ENCODE assay signal across 13 cellular contexts in the genomic region with DNA sequence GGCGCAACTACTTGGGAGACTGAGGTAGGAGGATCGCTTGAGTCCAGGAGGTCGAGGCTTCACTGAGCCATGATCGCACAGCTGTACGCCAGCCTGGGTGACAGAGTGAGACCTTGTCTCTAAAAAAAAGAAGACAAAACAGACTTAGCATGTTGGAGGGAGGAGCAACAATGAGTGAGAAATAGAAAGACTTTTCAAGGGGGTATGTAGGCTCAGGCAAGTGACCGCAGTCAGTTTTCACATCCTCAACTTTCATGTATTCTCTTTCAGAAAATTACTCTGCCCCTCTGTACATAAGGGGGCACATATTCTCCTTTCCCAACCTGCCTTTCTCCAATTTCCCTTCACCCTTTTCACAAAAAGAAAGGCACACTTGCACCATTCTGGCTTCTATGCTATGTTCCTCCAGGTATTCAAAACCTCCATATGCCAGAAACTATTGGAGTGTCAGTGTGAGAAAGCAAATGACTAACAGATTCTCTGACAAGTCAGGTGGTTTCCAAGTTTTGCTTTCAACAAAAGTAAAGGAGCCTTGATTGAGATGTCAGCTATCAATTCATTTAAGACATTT. TPM values are rescaled to one million over a fixed set of nuclear protein-coding genes. Genes with fewer than 3 reads are reported as not detected.
DNase-seq lines count a peak whose midpoint lies in the region; ATAC-seq and TF ChIP-seq lines count a peak whose summit lies in the region.
"Had no signal": no experiment of that assay in that cellular context is flagged by ENCODE, and none has a peak within 500 bp of the region (broad histone marks: within the 10 kb centered on the region; RNA-seq: fewer than 3 reads in every experiment).

No MANE protein-coding gene starts in this region.

- peaks cover 25% of the 10 kb centered on the region for H3K4me1 Mint-ChIP-seq in HFFc6 (ENCODE audit: low read depth)

- no peak for TF ChIP-seq EP300 in ovary (IDR thresholded peaks at IDR 0.05)

- H3K9ac ChIP-seq in OCI-LY3 (ENCODE audit: low read length), result peak overlapping the region; percentile 49; the same call in 1 of the 2 replicates
- H3K9ac ChIP-seq: neural progenitor cell had no signal

- H3K4me3 Mint-ChIP-seq in HFFc6, result no peak overlapping the region
- H3K4me3 Mint-ChIP-seq: CD8-positive, alpha-beta T cell; neural progenitor cell had no signal

- H3K27ac Mint-ChIP-seq in HFFc6, result no peak overlapping the region
- H3K27ac Mint-ChIP-seq: CD8-positive, alpha-beta T cell; neural progenitor cell had no signal

- WGBS in ovary, 3 donors, result 93 to 94% (median 93%) methylated on average over 6 of the region's 6 CpGs

- TF ChIP-seq POLR2A in ovary (IDR thresholded peaks at IDR 0.05), result no peak

- DNase-seq in ovary (no peak), NCI-H2029 (lab: John Stamatoyannopoulos, UW) (no peak), NCI-H2227 (lab: John Stamatoyannopoulos, UW; ENCODE audit: unreplicated experiment) (no peak), HFFc6 (no peak)
- DNase-seq: activated CD4-positive, alpha-beta T cell treated with anti-CD3 and anti-CD28 coated beads, Interleukin-2, amount 50 U/mL, for 1 hour; CD8-positive, alpha-beta T cell had no signal

- H3K27ac ChIP-seq in OCI-LY3 (ENCODE audit: low read length), result peak overlapping the region; percentile 93
- no peak overlapping the region for H3K27ac ChIP-seq in ovary
- H3K27ac ChIP-seq: esophagus muscularis mucosa, neural progenitor cell had no signal

- no peaks in the 10 kb centered on the region for H3K27me3 Mint-ChIP-seq in HFFc6 (ENCODE audit: insufficient read depth)

- intact Hi-C loops in ovary (cut with DNase I), result no loop called here

- ATAC-seq in GM18508 (IDR thresholded peaks at IDR 0.05; ENCODE audit: insufficient read depth, unreplicated experiment) (peak; percentile 78), GM19467 (IDR thresholded peaks at IDR 0.05; ENCODE audit: unreplicated experiment) (peak; percentile 68), HG02943 (IDR thresholded peaks at IDR 0.05; ENCODE audit: low read depth, unreplicated experiment) (peak; percentile 78)
- ATAC-seq: CD8-positive, alpha-beta T cell had no signal

- no peaks in the 10 kb centered on the region for H3K9me3 Mint-ChIP-seq in HFFc6

- H3K36me3 Mint-ChIP-seq in HFFc6 (ENCODE audit: low read depth), result peaks cover 32% of the 10 kb centered on the region

- H3K4me3 ChIP-seq in OCI-LY3 (ENCODE audit: low read length) (peak overlapping the region; percentile 65), ovary (no peak overlapping the region)
- H3K4me3 ChIP-seq: esophagus muscularis mucosa, neural progenitor cell had no signal

- peaks cover 12% of the 10 kb centered on the region for H3K36me3 ChIP-seq in OCI-LY3 (replicated peaks; ENCODE audit: low read depth, low read length)
- H3K36me3 ChIP-seq in ovary, result no peaks in the 10 kb centered on the region
- H3K36me3 ChIP-seq: neural progenitor cell had no signal

- no peak overlapping the region for H2AFZ ChIP-seq in OCI-LY3 (ENCODE audit: low read depth, low read length)
- H2AFZ ChIP-seq: neural progenitor cell had no signal

- H3K9me3 ChIP-seq in OCI-LY3 (ENCODE audit: insufficient read depth, low read length), result no peaks in the 10 kb centered on the region
- H3K9me3 ChIP-seq in ovary, result no peaks in the 10 kb centered on the region
- H3K9me3 ChIP-seq: esophagus muscularis mucosa had no signal

- H3K4me2 ChIP-seq in OCI-LY3 (ENCODE audit: low read length), result peak overlapping the region; percentile 88
- H3K4me2 ChIP-seq: neural progenitor cell had no signal

- H4K20me1 ChIP-seq in OCI-LY3 (ENCODE audit: insufficient read depth, low read length), result no peaks in the 10 kb centered on the region

- H3K27me3 ChIP-seq in OCI-LY3 (ENCODE audit: low read depth, low read length), result no peaks in the 10 kb centered on the region
- H3K27me3 ChIP-seq in ovary, result no peaks in the 10 kb centered on the region
- H3K27me3 ChIP-seq: esophagus muscularis mucosa, neural progenitor cell had no signal

- H3K79me2 ChIP-seq in OCI-LY3 (ENCODE audit: low read length), result peaks cover 13% of the 10 kb centered on the region

- TF ChIP-seq CTCF in OCI-LY3 (IDR thresholded peaks at IDR 0.05; ENCODE audit: low read depth, low read length) (no peak), ovary (IDR thresholded peaks at IDR 0.05) (no peak), HFFc6 (IDR thresholded peaks at IDR 0.05) (no peak)

- peaks cover 52% of the 10 kb centered on the region for H3K4me1 ChIP-seq in OCI-LY3 (ENCODE audit: low read length)
- peaks cover 2% of the 10 kb centered on the region for H3K4me1 ChIP-seq in ovary (ENCODE audit: insufficient read depth)
- H3K4me1 ChIP-seq: neural progenitor cell had no signal

RNA-seq across cellular contexts. Expression of a gene that starts 7.6 kb away (rescaled TPM):
- 10 to 100 TPM in 6 of 7 donors, 1 to 10 TPM in 1; 9.9 to 14.9 (median 12.6) TPM for total RNA-seq in ovary
- polyA plus RNA-seq in ovary, result 1 to 10 TPM; 7.1 to 7.5 TPM
- 1 to 10 TPM; 6.1 to 8.8 (median 7.2) TPM for total RNA-seq in HFFc6 (2021; fragmentation: NEBNext Ultra II Directional; extraction: Animal tissue kit (Norgen Biotek cat#: 25700))

RNA-seq across cellular contexts. Expression of a gene that starts 7.7 kb away (rescaled TPM):
- total RNA-seq in ovary, result 10 to 100 TPM in 3 of 7 donors, 1 to 10 TPM in 4; 4.6 to 13.9 (median 8.7) TPM
- polyA plus RNA-seq in ovary, result 10 to 100 TPM in 1 of 2 donors, 1 to 10 TPM in 1; 7.8 to 10.3 TPM
- total RNA-seq in HFFc6 (2021; fragmentation: NEBNext Ultra II Directional; extraction: Animal tissue kit (Norgen Biotek cat#: 25700)), result 1 to 10 TPM; 3.0 to 4.7 (median 3.6) TPM

RNA-seq across cellular contexts. Expression of a gene that starts 42.0 kb away (rescaled TPM):
- under 1 TPM in 3 of 7 donors, not detected in 4; 0.31 to 0.46 (median 0.35) TPM for total RNA-seq in ovary
- not detected for polyA plus RNA-seq in ovary
- not detected for total RNA-seq in HFFc6 (2021; fragmentation: NEBNext Ultra II Directional; extraction: Animal tissue kit (Norgen Biotek cat#: 25700))
- total RNA-seq: CD8-positive, alpha-beta T cell; esophagus muscularis mucosa; SK-MEL-5 had no signal
